ENCODE assay signal across 20 cellular contexts in the genomic region with DNA sequence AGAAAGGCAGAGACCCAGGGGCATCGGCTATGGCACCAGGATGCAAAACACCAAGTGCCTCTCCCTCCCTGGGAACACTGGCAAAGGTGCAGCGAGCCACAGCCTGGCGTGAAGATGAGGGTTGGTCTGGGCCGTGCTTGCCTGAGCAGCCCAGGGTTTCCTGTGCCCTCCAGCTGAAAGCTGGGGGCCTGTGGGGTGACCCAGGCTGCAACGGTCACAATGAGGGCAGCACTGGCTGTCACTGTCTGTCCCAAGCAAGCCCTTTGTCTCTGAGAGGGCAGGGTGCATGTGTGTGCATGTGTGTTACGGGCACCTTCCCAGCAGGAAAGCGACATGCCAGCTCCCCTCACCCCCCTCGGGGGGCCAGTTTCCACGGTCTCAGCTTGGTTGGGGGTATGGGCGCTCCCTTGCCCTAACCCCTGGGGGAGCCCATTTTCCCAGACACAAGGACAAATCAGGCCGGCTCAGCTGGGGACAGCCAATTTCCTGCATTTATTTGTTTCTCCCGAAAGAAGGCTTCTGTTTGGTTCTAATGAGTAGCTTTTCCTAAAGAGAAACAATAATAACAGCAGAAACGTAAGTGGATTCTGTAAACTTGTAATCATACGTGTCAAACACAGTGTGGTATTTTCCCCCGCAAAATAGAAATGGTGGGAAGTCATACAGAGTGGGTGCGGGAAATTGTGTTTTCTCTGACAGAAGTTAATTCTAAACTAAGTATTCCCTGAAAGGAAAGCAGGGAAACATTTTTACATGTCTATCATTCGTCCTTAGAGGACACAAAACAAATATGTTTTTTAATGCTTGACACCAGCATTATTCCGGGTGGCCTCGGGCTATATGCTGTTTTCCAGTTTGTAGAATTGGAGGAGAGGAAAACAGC.
"Had no signal": no experiment of that assay in that cellular context is flagged by ENCODE, and none has a peak within 500 bp of the region (broad histone marks: within the 10 kb centered on the region; RNA-seq: fewer than 3 reads in every experiment).

No MANE protein-coding gene starts in this region.

- DNase-seq: activated CD4-positive, alpha-beta memory T cell treated with anti-CD3 and anti-CD28 coated beads, Interleukin-2, amount 10 ng/mL, durations not matched to agents 7 days and 5 days; activated CD4-positive, alpha-beta T cell treated with anti-CD3 and anti-CD28 coated beads for 48 hours; activated CD4-positive, CD25-positive, alpha-beta regulatory T cell; activated T-cell treated with anti-CD3 and anti-CD28 coated beads for 4 hours; cerebellar nuclear complex; cortex of kidney; esophagus squamous epithelium; gastrocnemius medialis; hippocampal formation; mesenchymal stem cell; stimulated activated CD4-positive, alpha-beta T cell treated with anti-CD3 and anti-CD28 coated beads, Interleukin-1b, Interleukin-23, amount 100 ng/mL, for 48 hours; T-helper 9 cell; uterus had no signal

- H3K4me3 Mint-ChIP-seq: activated CD4-positive, alpha-beta memory T cell treated with anti-CD3 and anti-CD28 coated beads, Interleukin-2, amount 10 ng/mL, durations not matched to agents 7 days and 5 days; endodermal cell; stimulated activated naive CD8-positive, alpha-beta T cell treated with anti-CD3 and anti-CD28 coated beads, Interleukin-15, Interleukin-2, amounts not matched to agents 100 ng/mL and 50 ng/mL, for 24 hours had no signal

- H3K27me3 ChIP-seq: gastrocnemius medialis, right atrium auricular region, tibial nerve, uterus had no signal

- H3K36me3 ChIP-seq: esophagus squamous epithelium, gastrocnemius medialis, prostate gland, right atrium auricular region, tibial nerve, uterus had no signal

- FAIRE-seq: bronchial epithelial cell had no signal

- H3K9me3 Mint-ChIP-seq: activated CD4-positive, alpha-beta memory T cell treated with anti-CD3 and anti-CD28 coated beads, Interleukin-2, amount 10 ng/mL, durations not matched to agents 7 days and 5 days; activated naive CD4-positive, alpha-beta T cell treated with anti-CD3 and anti-CD28 coated beads, Interleukin-2, amount 50 U/mL, for 72 hours; stimulated activated naive CD8-positive, alpha-beta T cell treated with anti-CD3 and anti-CD28 coated beads, Interleukin-15, Interleukin-2, amounts not matched to agents 100 ng/mL and 50 ng/mL, for 24 hours had no signal

- H3K27ac ChIP-seq: esophagus squamous epithelium, gastrocnemius medialis, prostate gland, right atrium auricular region, tibial nerve, uterus had no signal

- ATAC-seq: activated naive CD4-positive, alpha-beta T cell treated with anti-CD3 and anti-CD28 coated beads, Interleukin-2, amount 50 U/mL, for 72 hours; gastrocnemius medialis had no signal

- H3K9me3 ChIP-seq: esophagus squamous epithelium, gastrocnemius medialis, prostate gland, right atrium auricular region, uterus had no signal

- H3K36me3 Mint-ChIP-seq: activated naive CD4-positive, alpha-beta T cell treated with anti-CD3 and anti-CD28 coated beads, Interleukin-2, amount 50 U/mL, for 72 hours had no signal

- H3K4me1 Mint-ChIP-seq: endodermal cell had no signal

- H3K4me1 ChIP-seq: esophagus squamous epithelium, gastrocnemius medialis, prostate gland, right atrium auricular region, tibial nerve, uterus had no signal

- H3K27ac Mint-ChIP-seq: activated CD4-positive, alpha-beta memory T cell treated with anti-CD3 and anti-CD28 coated beads, Interleukin-2, amount 10 ng/mL, durations not matched to agents 7 days and 5 days; endodermal cell; stimulated activated naive CD8-positive, alpha-beta T cell treated with anti-CD3 and anti-CD28 coated beads, Interleukin-15, Interleukin-2, amounts not matched to agents 100 ng/mL and 50 ng/mL, for 24 hours had no signal

- H3K27me3 Mint-ChIP-seq: stimulated activated naive CD8-positive, alpha-beta T cell treated with anti-CD3 and anti-CD28 coated beads, Interleukin-15, Interleukin-2, amounts not matched to agents 100 ng/mL and 50 ng/mL, for 24 hours had no signal

- H3K4me3 ChIP-seq: esophagus squamous epithelium, gastrocnemius medialis, prostate gland, right atrium auricular region, tibial nerve, uterus had no signal
